8 cellular contexts compared by ENCODE assay signal in the genomic region with DNA sequence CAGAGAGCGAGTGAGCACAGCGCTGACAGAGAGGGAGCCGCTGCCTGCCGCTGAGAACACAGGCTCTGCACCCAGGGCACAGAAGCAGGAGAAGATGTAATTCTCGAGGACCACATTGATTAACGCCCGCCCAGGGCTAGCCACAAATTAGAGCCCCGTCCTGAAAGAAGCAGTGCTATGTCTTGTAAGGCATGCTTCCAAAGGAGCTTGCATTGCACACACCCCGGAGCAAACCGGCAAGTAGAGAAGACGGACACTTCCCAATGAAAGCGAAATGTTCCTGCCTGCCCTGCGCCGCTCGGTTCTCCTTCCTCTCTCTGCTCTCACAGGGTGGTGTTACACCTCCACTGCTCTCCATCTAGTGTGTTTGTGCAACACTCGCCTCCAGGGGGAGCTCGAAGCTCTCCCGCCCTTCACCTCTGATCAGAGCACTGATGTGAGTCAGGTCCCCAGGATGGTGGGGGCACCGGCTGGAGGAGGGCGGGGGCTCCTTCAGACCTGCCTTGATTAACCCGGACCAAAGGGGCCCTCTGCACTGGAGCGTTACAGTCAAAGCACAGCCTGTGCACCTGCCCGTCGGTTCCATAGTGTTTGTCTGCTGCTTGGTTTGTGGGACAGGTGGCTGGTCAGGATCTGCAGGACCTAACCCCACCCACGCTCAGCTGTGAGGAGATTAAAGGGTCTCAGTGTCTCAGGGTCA.
DNase-seq lines count a peak whose midpoint lies in the region; ATAC-seq lines count a peak whose summit lies in the region.

No MANE protein-coding gene starts in this region.

- peak; percentile 92 for ATAC-seq in HG02852 (IDR thresholded peaks at IDR 0.05; ENCODE audit: unreplicated experiment)

- DNase-seq in SIG-M5 treated with dmso at 0.1 percent for 504 hours (lab: John Stamatoyannopoulos, UW; ENCODE audit: unreplicated experiment) (peak; percentile 60), SIG-M5 (lab: John Stamatoyannopoulos, UW) (no peak), NCI-H128 (lab: John Stamatoyannopoulos, UW; ENCODE audit: unreplicated experiment) (peak; percentile 81), SW 1271 (lab: John Stamatoyannopoulos, UW) (peak; percentile 9 to 40), anterior cingulate cortex (lab: John Stamatoyannopoulos, UW) (peak in 53 of 58 donors; percentile 2 to 79 (median 43)), iris pigment epithelial cell (ENCODE audit: low read depth) (peak; percentile 17)
- peak; percentile 46 for DNase-seq in stimulated activated CD4-positive, alpha-beta T cell treated with anti-CD3 and anti-CD28 coated beads, Interleukin-2, amount 100 ng/mL, for 4 hours (ENCODE audit: low read depth)
